In the genomic region with DNA sequence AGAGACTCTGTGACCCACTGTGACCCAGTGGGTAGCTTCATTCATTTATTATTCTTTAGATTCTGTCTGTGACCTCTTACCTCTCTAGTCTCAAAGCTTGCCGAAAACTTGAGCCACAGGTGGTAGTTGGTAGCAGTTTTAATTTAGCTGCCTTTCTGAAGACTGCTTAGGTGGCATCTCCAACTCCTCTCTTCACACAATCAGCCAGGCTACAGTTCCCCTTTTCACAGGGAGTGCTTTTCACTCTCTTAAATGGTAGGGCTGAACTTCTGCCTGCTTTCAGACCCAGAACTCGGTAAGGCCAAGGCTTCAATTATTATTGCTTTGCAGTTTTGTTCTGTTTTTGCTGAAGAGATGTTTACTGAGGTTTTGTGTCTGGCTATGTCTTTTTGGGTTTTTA, we compare ENCODE assay signal across 1 cellular context.
TF ChIP-seq lines count a peak whose summit lies in the region.

No MANE protein-coding gene starts in this region.

TF ChIP-seq in SK-N-SH, 30 proteins besides CTCF, POLR2A, EP300 and RAD21 (continued from another document):
- TF ChIP-seq, protein P1, sequence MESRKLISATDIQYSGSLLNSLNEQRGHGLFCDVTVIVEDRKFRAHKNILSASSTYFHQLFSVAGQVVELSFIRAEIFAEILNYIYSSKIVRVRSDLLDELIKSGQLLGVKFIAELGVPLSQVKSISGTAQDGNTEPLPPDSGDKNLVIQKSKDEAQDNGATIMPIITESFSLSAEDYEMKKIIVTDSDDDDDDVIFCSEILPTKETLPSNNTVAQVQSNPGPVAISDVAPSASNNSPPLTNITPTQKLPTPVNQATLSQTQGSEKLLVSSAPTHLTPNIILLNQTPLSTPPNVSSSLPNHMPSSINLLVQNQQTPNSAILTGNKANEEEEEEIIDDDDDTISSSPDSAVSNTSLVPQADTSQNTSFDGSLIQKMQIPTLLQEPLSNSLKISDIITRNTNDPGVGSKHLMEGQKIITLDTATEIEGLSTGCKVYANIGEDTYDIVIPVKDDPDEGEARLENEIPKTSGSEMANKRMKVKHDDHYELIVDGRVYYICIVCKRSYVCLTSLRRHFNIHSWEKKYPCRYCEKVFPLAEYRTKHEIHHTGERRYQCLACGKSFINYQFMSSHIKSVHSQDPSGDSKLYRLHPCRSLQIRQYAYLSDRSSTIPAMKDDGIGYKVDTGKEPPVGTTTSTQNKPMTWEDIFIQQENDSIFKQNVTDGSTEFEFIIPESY (IDR thresholded peaks at IDR 0.05; ENCODE audit: borderline replicate concordance, low read depth): no peak
- TF ChIP-seq NFIC (IDR thresholded peaks at IDR 0.05; ENCODE audit: borderline replicate concordance) (no peak), TEAD4 (IDR thresholded peaks at IDR 0.05; ENCODE audit: borderline replicate concordance, insufficient read depth) (no peak), TCF12 (IDR thresholded peaks at IDR 0.05) (no peak), CHD2 (IDR thresholded peaks at IDR 0.05; ENCODE audit: low read length, partially characterized antibody) (no peak), FOXM1 (IDR thresholded peaks at IDR 0.05; ENCODE audit: low read depth) (no peak), MEF2A (IDR thresholded peaks at IDR 0.05; ENCODE audit: borderline replicate concordance, low read depth) (no peak)
- TF ChIP-seq, protein P2, sequence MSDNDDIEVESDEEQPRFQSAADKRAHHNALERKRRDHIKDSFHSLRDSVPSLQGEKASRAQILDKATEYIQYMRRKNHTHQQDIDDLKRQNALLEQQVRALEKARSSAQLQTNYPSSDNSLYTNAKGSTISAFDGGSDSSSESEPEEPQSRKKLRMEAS (IDR thresholded peaks at IDR 0.05; ENCODE audit: low read depth): no peak
